16 cellular contexts compared by ENCODE assay signal in genomic region chr2:133333189-133333588, GRCh38.
"Had no signal": no experiment of that assay in that cellular context is flagged by ENCODE, and none has a peak within 500 bp of the region (broad histone marks: within the 10 kb centered on the region; RNA-seq: fewer than 3 reads in every experiment).

No MANE protein-coding gene starts in this region.

- DNase-seq: activated CD4-positive, alpha-beta memory T cell treated with anti-CD3 and anti-CD28 coated beads for 36 hours; activated CD4-positive, alpha-beta T cell treated with anti-CD3 and anti-CD28 coated beads for 36 hours; activated CD8-positive, alpha-beta memory T cell treated with anti-CD3 and anti-CD28 coated beads, Interleukin-2, amount 10 ng/mL, durations not matched to agents 7 days and 5 days; activated gamma-delta T cell treated with Interleukin-2 at 50 U/mL for 16 hours; activated T-cell treated with anti-CD3 and anti-CD28 coated beads, Interleukin-2, amount 50 U/mL, for 4 hours; amygdala; kidney; left ventricle myocardium superior; mucosa of descending colon; naive thymus-derived CD4-positive, alpha-beta T cell; posterior cingulate gyrus; upper lobe of right lung had no signal

- ATAC-seq: activated CD4-positive, alpha-beta T cell treated with anti-CD3 and anti-CD28 coated beads for 36 hours; activated CD8-positive, alpha-beta memory T cell treated with anti-CD3 and anti-CD28 coated beads, Interleukin-2, amount 10 ng/mL, durations not matched to agents 7 days and 5 days; activated T-cell treated with anti-CD3 and anti-CD28 coated beads, Interleukin-2, amount 50 U/mL, for 4 hours; left ventricle myocardium superior; mucosa of descending colon; naive thymus-derived CD4-positive, alpha-beta T cell; stimulated activated effector memory CD8-positive, alpha-beta T cell treated with anti-CD3 and anti-CD28 coated beads, Interleukin-12 subunit alpha, Interleukin-12 subunit beta, amount 100 ng/mL, for 72 hours; upper lobe of right lung had no signal

- H3K4me3 ChIP-seq: breast epithelium, hepatocyte, mucosa of descending colon, thoracic aorta, upper lobe of right lung had no signal
